ENCODE assay signal across 19 cellular contexts in genomic region chr20:57212890-57213276, GRCh38. TPM values are rescaled to one million over a fixed set of nuclear protein-coding genes. Genes with fewer than 3 reads are reported as not detected.
A peak's percentile ranks its signal among the peaks of the same experiment; 100 is the strongest.
DNase-seq lines count a peak whose midpoint lies in the region; ATAC-seq and TF ChIP-seq lines count a peak whose summit lies in the region.
"Had no signal": no experiment of that assay in that cellular context is flagged by ENCODE, and none has a peak within 500 bp of the region (broad histone marks: within the 10 kb centered on the region; RNA-seq: fewer than 3 reads in every experiment).

No MANE protein-coding gene starts in this region.

- H3K36me3 ChIP-seq in HEK293 (ENCODE audit: control insufficient read depth in 2 of 2, insufficient read depth in 1 of 2, low read length in 2 of 2) (no peaks in the 10 kb centered on the region), SJSA1 (no peaks in the 10 kb centered on the region), hepatocyte (replicated peaks; ENCODE audit: insufficient read depth, low read depth) (no peaks in the 10 kb centered on the region), sigmoid colon (no peaks in the 10 kb centered on the region)
- H3K36me3 ChIP-seq: BE2C, WERI-Rb-1 had no signal

- H3K4me3 ChIP-seq in HEK293 (ENCODE audit: low read depth, low read length), result no peak overlapping the region
- H3K4me3 ChIP-seq in SJSA1, result peak overlapping the region; percentile 3; the same call in 1 of the 2 replicates
- H3K4me3 ChIP-seq in hepatocyte, result no peak overlapping the region
- H3K4me3 ChIP-seq in sigmoid colon, result no peak overlapping the region
- H3K4me3 ChIP-seq: lung had no signal

- TF ChIP-seq POLR2A in sigmoid colon (IDR thresholded peaks at IDR 0.05), result no peak

- H3K27me3 ChIP-seq in SJSA1 (replicated peaks), result no peaks in the 10 kb centered on the region
- no peaks in the 10 kb centered on the region for H3K27me3 ChIP-seq in hepatocyte
- no peaks in the 10 kb centered on the region for H3K27me3 ChIP-seq in sigmoid colon
- H3K27me3 ChIP-seq: BE2C had no signal

- H4K20me1 ChIP-seq in hepatocyte (ENCODE audit: insufficient read depth, poor library complexity, severe bottlenecking), result no peaks in the 10 kb centered on the region

- WGBS in hepatocyte (ENCODE audit: low lambda C conversion rate, missing lambda C conversion rate), result 79% methylated on average over 9 of the region's 9 CpGs
- whole genome bisulfite sequencing in sigmoid colon, 2 donors, result 33 to 45% methylated on average over 9 of the region's 9 CpGs

- H3K9me3 ChIP-seq in HEK293 (ENCODE audit: control insufficient read depth, insufficient read depth, low read depth, low read length) (no peaks in the 10 kb centered on the region), SJSA1 (replicated peaks) (no peaks in the 10 kb centered on the region), hepatocyte (ENCODE audit: low read depth) (no peaks in the 10 kb centered on the region), sigmoid colon (no peaks in the 10 kb centered on the region)
- H3K9me3 ChIP-seq: BE2C had no signal

- intact Hi-C loops in sigmoid colon (cut with DNase I), result no loop called here

- CTCF ChIA-PET in HEK293 (lab: Yijun Ruan, JAX), result interaction anchor here (1.0 to 1.6 kb wide), 2 partner anchors 123 to 134 kb away, joined by 3 to 6 read pairs; no protein-coding TSS in a partner anchor

- DNase-seq in SJSA1 (ENCODE audit: low read depth in 1 of 2, low spot score in 2 of 2) (no peak), hepatocyte (ENCODE audit: low spot score) (no peak), sigmoid colon (no peak), NCI-H2081 (lab: John Stamatoyannopoulos, UW) (no peak)
- DNase-seq in activated naive CD4-positive, alpha-beta T cell treated with Interleukin-2 at 50 U/mL for 16 hours, result no peak
- DNase-seq: activated CD8-positive, alpha-beta T cell treated with anti-CD3 and anti-CD28 coated beads for 36 hours; activated naive CD8-positive, alpha-beta T cell treated with anti-CD3 and anti-CD28 coated beads for 36 hours; activated T-cell treated with anti-CD3 and anti-CD28 coated beads, Interleukin-2, amount 50 U/mL, for 72 hours; BE2C; central memory CD4-positive, alpha-beta T cell; foreskin melanocyte; MV-4-11; NCI-H526; stimulated activated CD4-positive, alpha-beta T cell treated with anti-CD3 and anti-CD28 coated beads, Interleukin-1b, Interleukin-23, amount 100 ng/mL, for 48 hours; WERI-Rb-1 had no signal

- H3K4me2 ChIP-seq in hepatocyte, result peak overlapping the region; percentile 44

- H3K79me2 ChIP-seq in hepatocyte, result no peaks in the 10 kb centered on the region

- POLR2A ChIA-PET in HEK293 (lab: Yijun Ruan, JAX), result no interaction called here

- TF ChIP-seq EP300 in sigmoid colon (IDR thresholded peaks at IDR 0.05), result no peak

- H3K9me2 ChIP-seq in hepatocyte (replicated peaks; ENCODE audit: insufficient read depth), result no peaks in the 10 kb centered on the region

- ATAC-seq in GM18520 (IDR thresholded peaks at IDR 0.05; ENCODE audit: unreplicated experiment) (no peak), HG02840 (IDR thresholded peaks at IDR 0.05; ENCODE audit: low FRiP score, unreplicated experiment) (no peak)
- ATAC-seq: activated CD8-positive, alpha-beta T cell treated with anti-CD3 and anti-CD28 coated beads for 36 hours; activated T-cell treated with anti-CD3 and anti-CD28 coated beads, Interleukin-2, amount 50 U/mL, for 72 hours had no signal

- no peaks in the 10 kb centered on the region for H3K4me1 ChIP-seq in HEK293 (ENCODE audit: control insufficient read depth, insufficient read depth, low read length)
- peaks cover 21% of the 10 kb centered on the region for H3K4me1 ChIP-seq in SJSA1 (replicated peaks)
- H3K4me1 ChIP-seq in hepatocyte (ENCODE audit: insufficient read depth), result peaks cover 27% of the 10 kb centered on the region
- peaks cover 0 to 15% (median 13%) of the 10 kb centered on the region in 4 donors for H3K4me1 ChIP-seq in sigmoid colon
- H3K4me1 ChIP-seq: BE2C had no signal

- no peak overlapping the region for H3K27ac ChIP-seq in HEK293 (ENCODE audit: extremely low read depth, low read depth, low read length)
- peak overlapping the region; percentile 58 for H3K27ac ChIP-seq in SJSA1
- peak overlapping the region; percentile 20 for H3K27ac ChIP-seq in hepatocyte
- H3K27ac ChIP-seq in sigmoid colon, result peak overlapping the region in 3 of 4 donors; percentile 44 to 64 (median 62)
- H3K27ac ChIP-seq: WERI-Rb-1 had no signal

- TF ChIP-seq CTCF in HEK293 (tag by site-specific recombination; IDR thresholded peaks at IDR 0.05), result no peak
- no peak for TF ChIP-seq CTCF in hepatocyte (IDR thresholded peaks at IDR 0.05; ENCODE audit: poor library complexity)
- TF ChIP-seq CTCF in sigmoid colon (IDR thresholded peaks at IDR 0.05), result no peak

- no peak overlapping the region for H2AFZ ChIP-seq in hepatocyte

TF ChIP-seq in HEK293, 187 proteins besides CTCF, POLR2A, EP300 and RAD21:
- TF ChIP-seq GLIS2 (tag by site-specific recombination; IDR thresholded peaks at IDR 0.05), result peak; percentile 44; the same call in 1 of the 2 replicates
- TF ChIP-seq EGR2 (tag by site-specific recombination; IDR thresholded peaks at IDR 0.05; ENCODE audit: low read depth), result peak; percentile 51; the same call in 1 of the 2 replicates
- peak; percentile 50 for TF ChIP-seq ZFHX2 (tag by site-specific recombination; conservative IDR thresholded peaks at IDR 0.05)
- no peak for TF ChIP-seq ZNF670 (tag by site-specific recombination; IDR thresholded peaks at IDR 0.05; ENCODE audit: low read depth)

RNA-seq across cellular contexts. Expression of gene BMP7, which starts 53.6 kb away (rescaled TPM):
- total RNA-seq in SJSA1 (2014; rRNA removed; shearing (Covaris generic)), result not detected in 2 replicates
- 12.8 and 14.8 TPM in 2 replicates for total RNA-seq in hepatocyte
- polyA plus RNA-seq in hepatocyte, result 9.1 and 11.4 TPM in 2 replicates
- total RNA-seq in sigmoid colon, result 1 to 10 TPM; 1.5 to 5.4 (median 3.5) TPM
- 1 to 10 TPM in 1 of 3 donors, under 1 TPM in 2; under 0.01 to 2.5 (median 0.69) TPM for polyA plus RNA-seq in sigmoid colon
- total RNA-seq: activated CD8-positive, alpha-beta T cell treated with anti-CD3 and anti-CD28 coated beads for 36 hours; activated naive CD8-positive, alpha-beta T cell treated with anti-CD3 and anti-CD28 coated beads for 36 hours had no signal
